15 cellular contexts compared by ENCODE assay signal in the genomic region with DNA sequence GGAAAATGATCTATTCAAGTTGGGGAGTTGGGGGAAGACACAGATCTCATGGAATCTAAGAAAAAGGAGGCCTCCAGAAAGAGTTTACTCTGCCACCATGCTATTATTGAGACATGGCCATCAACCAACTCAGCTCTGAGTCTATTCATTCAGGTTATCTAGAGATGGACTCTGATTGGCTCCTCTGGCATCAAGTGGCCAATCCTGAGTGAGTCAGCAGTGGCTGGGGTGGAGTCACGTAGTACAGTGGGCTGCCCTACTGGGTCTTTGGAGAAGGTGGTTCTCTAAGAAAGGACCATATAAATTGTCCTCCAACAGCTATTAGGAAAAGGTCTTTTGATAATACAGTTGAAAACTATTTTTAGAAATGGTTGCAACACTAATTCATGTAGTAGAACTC. TPM values are rescaled to one million over a fixed set of nuclear protein-coding genes. Genes with fewer than 3 reads are reported as not detected.
DNase-seq lines count a peak whose midpoint lies in the region; ATAC-seq and TF ChIP-seq lines count a peak whose summit lies in the region.
"Had no signal": no experiment of that assay in that cellular context is flagged by ENCODE, and none has a peak within 500 bp of the region (broad histone marks: within the 10 kb centered on the region; RNA-seq: fewer than 3 reads in every experiment).

No MANE protein-coding gene starts in this region.

- H3K79me2 ChIP-seq in HCT116 (ENCODE audit: insufficient read depth, low read length) (no peaks in the 10 kb centered on the region), mesendoderm (ENCODE audit: control insufficient read depth, insufficient read depth, low read length) (no peaks in the 10 kb centered on the region)

- H3K4me3 ChIP-seq in HCT116 (replicated peaks in 1 of 2; ENCODE audit: low read depth in 1 of 2, low read length in 2 of 2) (no peak overlapping the region), mesendoderm (ENCODE audit: low read length) (no peak overlapping the region)
- H3K4me3 ChIP-seq: GM23248, stomach had no signal

- no peaks in the 10 kb centered on the region for H3K79me1 ChIP-seq in mesendoderm (ENCODE audit: low read length)

- no peak overlapping the region for H3K23ac ChIP-seq in mesendoderm (ENCODE audit: low read length)

- no TSS peak for BruUV-seq in HCT116 (replicated peaks; lab: Mats Ljungman, UMichigan)

- POLR2A ChIA-PET in HCT116 (lab: Charles Lee), result no interaction called here
- POLR2A ChIA-PET in activated B cell treated with CpG ODN at 0.5 μM for 24 hours (lab: Charles Lee), result interaction anchor here (1.2 kb wide), 1 partner anchor 516 kb away, joined by 3 read pairs; a partner anchor contains a TSS

- H3K18ac ChIP-seq in mesendoderm (ENCODE audit: low read length), result no peak overlapping the region

- H3K27me3 ChIP-seq in HCT116 (ENCODE audit: insufficient read depth, low read length) (no peaks in the 10 kb centered on the region), mesendoderm (ENCODE audit: insufficient read depth, low read length, poor library complexity) (no peaks in the 10 kb centered on the region)
- H3K27me3 ChIP-seq: stomach had no signal

- CTCF ChIA-PET in HCT116 (lab: Charles Lee), result no interaction called here
- CTCF ChIA-PET in activated B cell treated with CpG ODN at 0.5 μM for 24 hours (lab: Charles Lee), result no interaction called here

- no peak for TF ChIP-seq POLR2A in HCT116 (IDR thresholded peaks at IDR 0.05; ENCODE audit: borderline replicate concordance, extremely low read depth, insufficient read depth, insufficient read length)

- H4K8ac ChIP-seq in mesendoderm (ENCODE audit: low read depth, low read length), result no peak overlapping the region

- no peak overlapping the region for H4K5ac ChIP-seq in mesendoderm (ENCODE audit: low read length)

- TF ChIP-seq CTCF in HCT116 (IDR thresholded peaks at IDR 0.05 in 2 of 3, conservative IDR thresholded peaks at IDR 0.05 in 1 of 3; ENCODE audit: borderline replicate concordance in 1 of 3, insufficient read depth in 1 of 3, low read depth in 2 of 3, low read length in 2 of 3) (no peak), activated B cell treated with CpG ODN at 0.5 μM for 24 hours (IDR thresholded peaks at IDR 0.05) (no peak)

- no peaks in the 10 kb centered on the region for H3K27me3 Mint-ChIP-seq in activated CD4-positive, alpha-beta T cell treated with anti-CD3 and anti-CD28 coated beads, Interleukin-2, amount 10 ng/mL, durations not matched to agents 24 days and 14 days
- no peaks in the 10 kb centered on the region for H3K27me3 Mint-ChIP-seq in activated B cell treated with CpG ODN at 0.5 μM for 24 hours

- intact Hi-C loops in activated CD4-positive, alpha-beta T cell treated with anti-CD3 and anti-CD28 coated beads, Interleukin-2, amount 10 ng/mL, durations not matched to agents 24 days and 14 days (cut with micrococcal nuclease), result loop anchor here (1.0 kb wide), 1 partner anchor 164 kb away; no protein-coding TSS in a partner anchor
- intact Hi-C loops in HCT116 (cut with micrococcal nuclease), result no loop called here
- intact Hi-C loops in activated B cell treated with CpG ODN at 0.5 μM for 24 hours (cut with micrococcal nuclease), result loop anchor here (1.0 to 2.0 kb wide), 3 partner anchors 42 to 516 kb away; a partner anchor contains a TSS

- H3K4me1 ChIP-seq in HCT116 (ENCODE audit: control insufficient read depth in 1 of 2, insufficient read depth in 2 of 2, low read length in 2 of 2) (no peaks in the 10 kb centered on the region), mesendoderm (ENCODE audit: control insufficient read depth, low read depth, low read length) (peaks cover 4% of the 10 kb centered on the region)
- H3K4me1 ChIP-seq: stomach had no signal

- no peak overlapping the region for H2AK5ac ChIP-seq in mesendoderm (ENCODE audit: low read length)

- TF ChIP-seq RAD21 in HCT116 (IDR thresholded peaks at IDR 0.05; ENCODE audit: low read depth), result no peak

- H3K9me2 ChIP-seq in HCT116 (ENCODE audit: insufficient read depth), result no peaks in the 10 kb centered on the region

- H2BK120ac ChIP-seq in mesendoderm (ENCODE audit: low read depth, low read length), result no peak overlapping the region

- no peak overlapping the region for H3K4ac ChIP-seq in mesendoderm (ENCODE audit: low read depth, low read length)

- H3K27ac ChIP-seq in HCT116 (ENCODE audit: low read depth, low read length) (no peak overlapping the region), mesendoderm (ENCODE audit: low read depth, low read length) (no peak overlapping the region)
- H3K27ac ChIP-seq: GM23248, KMS-11, stomach had no signal

- H2AFZ ChIP-seq in HCT116 (ENCODE audit: low read depth, low read length, poor library complexity, severe bottlenecking), result no peak overlapping the region
- H2AFZ ChIP-seq: GM23248 had no signal

- peak overlapping the region; percentile 93 for H3K27ac Mint-ChIP-seq in activated CD4-positive, alpha-beta T cell treated with anti-CD3 and anti-CD28 coated beads, Interleukin-2, amount 10 ng/mL, durations not matched to agents 24 days and 14 days
- H3K27ac Mint-ChIP-seq in activated B cell treated with CpG ODN at 0.5 μM for 24 hours, result peak overlapping the region; percentile 88

- peak overlapping the region; percentile 48 for H3K4me3 Mint-ChIP-seq in activated CD4-positive, alpha-beta T cell treated with anti-CD3 and anti-CD28 coated beads, Interleukin-2, amount 10 ng/mL, durations not matched to agents 24 days and 14 days
- H3K4me3 Mint-ChIP-seq in activated B cell treated with CpG ODN at 0.5 μM for 24 hours, result peak overlapping the region; percentile 6

- no peaks in the 10 kb centered on the region for H3K36me3 ChIP-seq in HCT116 (ENCODE audit: control insufficient read depth in 1 of 2, insufficient read depth in 2 of 2, low read length in 2 of 2)
- H3K36me3 ChIP-seq in mesendoderm (ENCODE audit: control insufficient read depth, insufficient read depth, low read length), result no peaks in the 10 kb centered on the region
- H3K36me3 ChIP-seq: stomach had no signal

- no CpG with 5 or more reads among the region's 1 CpG for WGBS in mesendoderm (ENCODE audit: extremely low coverage, insufficient coverage, low lambda C conversion rate)

- no peaks in the 10 kb centered on the region for H4K20me1 ChIP-seq in HCT116 (ENCODE audit: insufficient read depth)

- no peaks in the 10 kb centered on the region for H3K9me3 ChIP-seq in HCT116 (ENCODE audit: control insufficient read depth in 1 of 2, insufficient read depth in 1 of 2, low read depth in 1 of 2, low read length in 2 of 2)
- H3K9me3 ChIP-seq: stomach had no signal

- peaks cover 39% of the 10 kb centered on the region for H3K4me1 Mint-ChIP-seq in activated CD4-positive, alpha-beta T cell treated with anti-CD3 and anti-CD28 coated beads, Interleukin-2, amount 10 ng/mL, durations not matched to agents 24 days and 14 days
- peaks cover 30% of the 10 kb centered on the region for H3K4me1 Mint-ChIP-seq in activated B cell treated with CpG ODN at 0.5 μM for 24 hours

- H3K9ac ChIP-seq in HCT116 (ENCODE audit: low read length) (no peak overlapping the region), mesendoderm (ENCODE audit: low read length) (no peak overlapping the region)
- H3K9ac ChIP-seq: GM23248, KMS-11 had no signal

- DNase-seq in activated CD4-positive, alpha-beta T cell treated with anti-CD3 and anti-CD28 coated beads, Interleukin-2, amount 10 ng/mL, durations not matched to agents 24 days and 14 days, result no peak
- DNase-seq in activated CD4-positive, alpha-beta T cell treated with anti-CD3 and anti-CD28 coated beads, Interleukin-2, amount 50 U/mL, for 1 hour, result no peak
- DNase-seq in HCT116 (ENCODE audit: low read depth, low spot score) (no peak), activated B cell treated with CpG ODN at 0.5 μM for 24 hours (no peak), mesendoderm (peak; percentile 42), NCI-H1105 treated with DMSO at 0.1 percent for 48 hours (lab: John Stamatoyannopoulos, UW) (no peak), iPS-NIHi7 (ENCODE audit: extremely low spot score) (no peak)
- DNase-seq: GM23248, midbrain, NCI-H2029 treated with DMSO at 0.1 percent for 48 hours, NCI-H774, occipital lobe, stomach had no signal

- no peak overlapping the region for H3K56ac ChIP-seq in mesendoderm (ENCODE audit: low read length)

- RAD21 ChIA-PET in HCT116 (lab: Charles Lee; ENCODE audit: low non-redundant PET in 1 of 2, low total read pairs in 2 of 2, uncharacterized antibody in 2 of 2, unreplicated experiment in 2 of 2), result no interaction called here

- peaks cover 22% of the 10 kb centered on the region for H3K9me3 Mint-ChIP-seq in activated CD4-positive, alpha-beta T cell treated with anti-CD3 and anti-CD28 coated beads, Interleukin-2, amount 10 ng/mL, durations not matched to agents 24 days and 14 days
- peaks cover 5% of the 10 kb centered on the region for H3K9me3 Mint-ChIP-seq in activated B cell treated with CpG ODN at 0.5 μM for 24 hours

- H3K4me2 ChIP-seq in HCT116 (ENCODE audit: low read length) (no peak overlapping the region), mesendoderm (ENCODE audit: low read length) (no peak overlapping the region)
- H3K4me2 ChIP-seq: KMS-11 had no signal

- no peak overlapping the region for H2BK5ac ChIP-seq in mesendoderm (ENCODE audit: low read length)

- no peak overlapping the region for H2BK15ac ChIP-seq in mesendoderm (replicated peaks; ENCODE audit: low read depth)

- peaks cover 14% of the 10 kb centered on the region for H3K36me3 Mint-ChIP-seq in activated CD4-positive, alpha-beta T cell treated with anti-CD3 and anti-CD28 coated beads, Interleukin-2, amount 10 ng/mL, durations not matched to agents 24 days and 14 days (ENCODE audit: low read depth)
- no peaks in the 10 kb centered on the region for H3K36me3 Mint-ChIP-seq in activated B cell treated with CpG ODN at 0.5 μM for 24 hours (ENCODE audit: low read depth)

- ATAC-seq in HCT116, result peak; percentile 63
- ATAC-seq in activated B cell treated with CpG ODN at 0.5 μM for 24 hours (ENCODE audit: low read depth), result peak; percentile 23
- no peak for ATAC-seq in HG03039 (IDR thresholded peaks at IDR 0.05; ENCODE audit: unreplicated experiment)

TF ChIP-seq in HCT116, 20 proteins besides CTCF, POLR2A, EP300 and RAD21:
- no peak for TF ChIP-seq ZFX (IDR thresholded peaks at IDR 0.05)
- no peak for TF ChIP-seq SIN3A (IDR thresholded peaks at IDR 0.05; ENCODE audit: low read depth)
- TF ChIP-seq JUND (IDR thresholded peaks at IDR 0.05), result no peak
- no peak for TF ChIP-seq CEBPB (IDR thresholded peaks at IDR 0.05; ENCODE audit: low read depth)
- TF ChIP-seq, protein P1, sequence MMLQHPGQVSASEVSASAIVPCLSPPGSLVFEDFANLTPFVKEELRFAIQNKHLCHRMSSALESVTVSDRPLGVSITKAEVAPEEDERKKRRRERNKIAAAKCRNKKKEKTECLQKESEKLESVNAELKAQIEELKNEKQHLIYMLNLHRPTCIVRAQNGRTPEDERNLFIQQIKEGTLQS (IDR thresholded peaks at IDR 0.05), result no peak
TF ChIP-seq in HCT116: peak in this region for 0.

RNA-seq across cellular contexts. Expression of a gene that starts 42.1 kb away (rescaled TPM):
- total RNA-seq in activated CD4-positive, alpha-beta T cell treated with anti-CD3 and anti-CD28 coated beads, Interleukin-2, amount 10 ng/mL, durations not matched to agents 24 days and 14 days, result 29.4 and 33.7 TPM in 2 replicates
- total RNA-seq in HCT116 (2021; ENCODE audit: unreplicated experiment) (26.3 TPM), activated B cell treated with CpG ODN at 0.5 μM for 24 hours (41.9 and 44.9 TPM in 2 replicates)
- 7.0 and 10.5 TPM in 2 replicates for polyA plus RNA-seq in HCT116 (2012)
- 30.4 TPM for polyA plus RNA-seq in mesendoderm (2013, experiment 1 of 2)
- 30.0 TPM for polyA plus RNA-seq in mesendoderm (2013, experiment 2 of 2)
